ENCODE assay signal across 23 cellular contexts in genomic region chr1:182754915-182755314, GRCh38. TPM values are rescaled to one million over a fixed set of nuclear protein-coding genes. Genes with fewer than 3 reads are reported as not detected.
DNase-seq lines count a peak whose midpoint lies in the region; ATAC-seq and TF ChIP-seq lines count a peak whose summit lies in the region.
"Had no signal": no experiment of that assay in that cellular context is flagged by ENCODE, and none has a peak within 500 bp of the region (broad histone marks: within the 10 kb centered on the region; RNA-seq: fewer than 3 reads in every experiment).

No MANE protein-coding gene starts in this region.

- DNase-seq in DMS53 (lab: John Stamatoyannopoulos, UW) (peak; percentile 25), DMS53 treated with DMSO at 0.1 percent for 48 hours (lab: John Stamatoyannopoulos, UW; ENCODE audit: unreplicated experiment) (no peak), renal cortical epithelial cell (ENCODE audit: low read depth) (peak; percentile 15), heart right ventricle (no peak), amniotic stem cell (lab: John Stamatoyannopoulos, UW) (no peak), head of caudate nucleus (no peak)
- DNase-seq: CD8-positive, alpha-beta memory T cell; DMS 273 treated with DMSO at 0.1 percent for 48 hours; H9; HFFc6; MM.1S; NCI-H1694; NCI-H2029 treated with DMSO at 0.1 percent for 48 hours; NCI-H2227 treated with DMSO at 0.1 percent for 48 hours; NCI-H526 treated with DMSO at 0.1 percent for 48 hours; SHP77 had no signal

- TF ChIP-seq CTCF in heart right ventricle (IDR thresholded peaks at IDR 0.05), result no peak

- H3K4me3 ChIP-seq in heart right ventricle, result no peak overlapping the region
- H3K4me3 ChIP-seq: GM23338 had no signal

- intact Hi-C loops in heart right ventricle (cut with DNase I), result no loop called here
- intact Hi-C loops in head of caudate nucleus (cut with DNase I), result no loop called here

- WGBS in heart right ventricle, 2 donors, result 93 to 96% methylated on average over 1 of the region's 1 CpG

- peaks cover 0 to 15% (median 12%) of the 10 kb centered on the region in 9 donors for H3K4me1 ChIP-seq in heart right ventricle

- no peak overlapping the region for H3K27ac ChIP-seq in heart right ventricle
- H3K27ac ChIP-seq: 22Rv1, C4-2B, KMS-11, RWPE1 had no signal

- no peaks in the 10 kb centered on the region for H3K36me3 ChIP-seq in heart right ventricle

- H3K9me3 ChIP-seq in heart right ventricle, result no peaks in the 10 kb centered on the region

- H3K27me3 ChIP-seq in heart right ventricle, result peaks cover 0 to 8% (median 0%) of the 10 kb centered on the region in 7 donors

- peak; percentile 55 for ATAC-seq in esophagus mucosa
- ATAC-seq in heart right ventricle, result no peak

RNA-seq across cellular contexts. Expression of gene NPL, which starts 34.7 kb away (rescaled TPM):
- total RNA-seq in esophagus mucosa (11.5 TPM), renal cortical epithelial cell (0.35 and 1.5 TPM in 2 replicates), heart right ventricle (10 to 100 TPM in 1 of 10 donors, 1 to 10 TPM in 9; 1.8 to 26.5 (median 3.6) TPM)
- 1 to 10 TPM; 1.4 to 3.2 TPM for polyA plus RNA-seq in heart right ventricle
- total RNA-seq: G401 had no signal

Comparison
In these comparisons a context has a peak if more than half of its experiments do, and no peak if none do; other contexts are left out.
1. DNase-seq: peak in DMS53 (single experiment) and renal cortical epithelial cell (single experiment); none in DMS53 treated with DMSO at 0.1 percent for 48 hours (single experiment), heart right ventricle (0 of 2), amniotic stem cell (single experiment) and head of caudate nucleus (0 of 42).